16 cellular contexts compared by ENCODE assay signal in the genomic region with DNA sequence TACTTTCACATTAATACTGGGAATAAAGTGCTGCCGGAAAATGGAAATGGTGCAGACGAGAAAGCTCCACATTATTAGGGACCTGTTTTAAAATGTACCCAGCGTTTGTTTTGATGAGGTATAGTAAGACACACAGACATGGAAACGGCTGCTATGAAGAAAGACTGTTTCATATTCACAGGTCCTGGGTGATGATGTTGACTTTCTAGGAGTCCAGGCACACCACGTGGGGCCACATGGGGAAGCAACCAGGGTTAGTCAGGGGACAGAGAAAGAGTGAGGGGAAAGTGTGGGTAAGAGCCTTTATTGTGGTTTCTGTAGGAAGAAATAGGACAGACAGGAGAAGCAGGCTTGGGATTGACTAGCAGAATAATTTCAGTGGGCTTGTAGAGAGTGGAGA.
"Had no signal": no experiment of that assay in that cellular context is flagged by ENCODE, and none has a peak within 500 bp of the region (broad histone marks: within the 10 kb centered on the region; RNA-seq: fewer than 3 reads in every experiment).

No MANE protein-coding gene starts in this region.

- H3K4me3 ChIP-seq: gastroesophageal sphincter, heart left ventricle, psoas muscle, tibial artery had no signal

- H3K36me3 ChIP-seq: gastroesophageal sphincter, heart left ventricle, tibial artery had no signal

- H3K27ac ChIP-seq: gastroesophageal sphincter, heart left ventricle, psoas muscle, tibial artery had no signal

- H3K9me3 ChIP-seq: gastroesophageal sphincter, heart left ventricle, psoas muscle, tibial artery had no signal

- ATAC-seq: activated CD4-positive, alpha-beta T cell treated with anti-CD3 and anti-CD28 coated beads for 36 hours; esophagus mucosa; gastroesophageal sphincter; heart left ventricle; naive thymus-derived CD8-positive, alpha-beta T cell; psoas muscle; right cardiac atrium; stimulated activated naive CD8-positive, alpha-beta T cell treated with anti-CD3 and anti-CD28 coated beads, Interleukin-15, Interleukin-2, amounts not matched to agents 100 U/mL and 50 U/mL, for 24 hours had no signal

- DNase-seq: activated CD4-positive, alpha-beta memory T cell treated with anti-CD3 and anti-CD28 coated beads for 36 hours; activated CD4-positive, alpha-beta T cell treated with anti-CD3 and anti-CD28 coated beads for 36 hours; activated gamma-delta T cell treated with Interleukin-2 at 50 U/mL for 16 hours; activated T-cell treated with anti-CD3 and anti-CD28 coated beads for 4 hours; effector CD4-positive, alpha-beta T cell; heart left ventricle; immature natural killer cell; naive thymus-derived CD8-positive, alpha-beta T cell; psoas muscle; right cardiac atrium; stimulated activated CD4-positive, alpha-beta T cell treated with anti-CD3 and anti-CD28 coated beads, Interleukin-2, amount 100 ng/mL, for 24 hours; stimulated activated naive CD8-positive, alpha-beta T cell treated with anti-CD3 and anti-CD28 coated beads, Interleukin-15, Interleukin-2, amounts not matched to agents 100 U/mL and 50 U/mL, for 24 hours; substantia nigra; tibial artery had no signal

- H3K4me1 ChIP-seq: gastroesophageal sphincter, heart left ventricle, psoas muscle, tibial artery had no signal
